ENCODE assay signal across 7 cellular contexts in the genomic region with DNA sequence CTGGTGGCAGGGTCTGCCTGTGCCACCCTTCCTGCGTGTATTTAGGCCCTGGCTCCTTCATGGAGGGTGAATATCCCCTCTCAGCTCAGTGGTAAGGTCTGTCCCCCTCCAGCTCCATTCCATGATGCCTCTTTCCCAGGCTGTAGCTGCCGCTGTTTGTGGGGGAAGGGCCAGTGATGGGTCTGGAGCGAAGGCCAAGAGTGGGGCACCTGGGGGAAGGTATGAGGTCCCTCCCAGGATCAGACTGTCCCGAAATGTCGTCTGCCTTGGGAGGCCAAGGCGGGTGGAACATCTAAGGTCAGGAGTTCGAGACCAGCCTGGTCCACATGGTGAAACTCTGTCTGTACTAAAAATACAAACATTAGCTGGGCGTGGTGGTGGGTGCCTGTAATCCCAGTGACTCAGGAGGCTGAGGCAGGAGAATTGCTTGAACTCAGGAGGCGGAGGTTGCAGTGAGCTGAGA. TPM values are rescaled to one million over a fixed set of nuclear protein-coding genes. Genes with fewer than 3 reads are reported as not detected.
A peak's percentile ranks its signal among the peaks of the same experiment; 100 is the strongest.
DNase-seq lines count a peak whose midpoint lies in the region; ATAC-seq, FAIRE-seq and TF ChIP-seq lines count a peak whose summit lies in the region.

No MANE protein-coding gene starts in this region.

- intact Hi-C loops in activated T-helper 2 cell treated with anti-CD3 and anti-CD28 coated beads, Interferon-gamma antibody, Interleukin-2, Interleukin-4, amounts not matched to agents 10 μg/mL and 5 μg/mL and 100 μg/mL, durations not matched to agents 14 hours and 24 hours and 36 hours (cut with micrococcal nuclease), result loop anchor here (1.0 kb wide), 1 partner anchor 8 kb away; a partner anchor contains a TSS

- no peak for DNase-seq in activated T-helper 2 cell treated with anti-CD3 and anti-CD28 coated beads, Interferon-gamma antibody, Interleukin-2, Interleukin-4, amounts not matched to agents 10 μg/mL and 5 μg/mL and 100 μg/mL, durations not matched to agents 14 hours and 24 hours and 36 hours (ENCODE audit: low spot score)
- DNase-seq in keratinocyte (ENCODE audit: low read depth, low spot score) (no peak), NCI-H2227 treated with DMSO at 0.1 percent for 48 hours (lab: John Stamatoyannopoulos, UW) (no peak)

- H3K9me3 ChIP-seq in HUES6 (ENCODE audit: control insufficient read depth, insufficient read depth, low read depth, low read length) (no peaks in the 10 kb centered on the region), keratinocyte (ENCODE audit: control insufficient read depth, low read depth, low read length) (no peaks in the 10 kb centered on the region), stomach smooth muscle (ENCODE audit: control insufficient read depth in 2 of 2, low read length in 2 of 2) (no peaks in the 10 kb centered on the region)

- H3K27me3 ChIP-seq in HUES6 (ENCODE audit: control insufficient read depth, insufficient read depth, low read length) (peaks cover 37% of the 10 kb centered on the region), keratinocyte (ENCODE audit: control insufficient read depth, extremely low read depth, insufficient read depth, low read length) (peaks cover 23% of the 10 kb centered on the region), stomach smooth muscle (ENCODE audit: control insufficient read depth in 1 of 2, insufficient read depth in 2 of 2, low read length in 2 of 2) (peaks cover 27 to 36% of the 10 kb centered on the region in 2 donors)

- FAIRE-seq in keratinocyte (lab: Jason Lieb, UNC), result no peak

- dilution Hi-C loops in keratinocyte (cut with MboI; ENCODE audit: extremely low pct_ligation_motif_present, low sequenced_read_pairs), result no loop called here

- H4K20me1 ChIP-seq in keratinocyte (ENCODE audit: control insufficient read depth, extremely low read depth, insufficient read depth, low read length), result peaks cover 2% of the 10 kb centered on the region

- H3K4me3 Mint-ChIP-seq in activated T-helper 2 cell treated with anti-CD3 and anti-CD28 coated beads, Interferon-gamma antibody, Interleukin-2, Interleukin-4, amounts not matched to agents 10 μg/mL and 5 μg/mL and 100 μg/mL, durations not matched to agents 14 hours and 24 hours and 36 hours (ENCODE audit: low read depth), result peak overlapping the region; percentile 68

- H3K4me2 ChIP-seq in keratinocyte (ENCODE audit: control insufficient read depth, extremely low read depth, insufficient read depth, low read depth, low read length), result peak overlapping the region; percentile 98

- H3K4me1 ChIP-seq in HUES6 (ENCODE audit: control insufficient read depth, insufficient read depth, low read length) (peaks cover 57% of the 10 kb centered on the region), keratinocyte (ENCODE audit: control insufficient read depth, extremely low read depth, insufficient read depth, low read length) (peaks cover 44% of the 10 kb centered on the region), stomach smooth muscle (ENCODE audit: control insufficient read depth, insufficient read depth, low read length) (peaks cover 63% of the 10 kb centered on the region)

- peaks cover 18% of the 10 kb centered on the region for H3K27me3 Mint-ChIP-seq in activated T-helper 2 cell treated with anti-CD3 and anti-CD28 coated beads, Interferon-gamma antibody, Interleukin-2, Interleukin-4, amounts not matched to agents 10 μg/mL and 5 μg/mL and 100 μg/mL, durations not matched to agents 14 hours and 24 hours and 36 hours (ENCODE audit: low read depth)

- H3K36me3 Mint-ChIP-seq in activated T-helper 2 cell treated with anti-CD3 and anti-CD28 coated beads, Interferon-gamma antibody, Interleukin-2, Interleukin-4, amounts not matched to agents 10 μg/mL and 5 μg/mL and 100 μg/mL, durations not matched to agents 14 hours and 24 hours and 36 hours (ENCODE audit: low read depth), result peaks cover 8% of the 10 kb centered on the region

- peaks cover 2% of the 10 kb centered on the region for H3K9me1 ChIP-seq in keratinocyte (ENCODE audit: control insufficient read depth, extremely low read depth, insufficient read depth, low read length)

- ATAC-seq in GM18858 (IDR thresholded peaks at IDR 0.05; ENCODE audit: unreplicated experiment), result no peak
- ATAC-seq in HG02870 (IDR thresholded peaks at IDR 0.05; ENCODE audit: unreplicated experiment), result no peak

- no peak for TF ChIP-seq CTCF in keratinocyte (optimal IDR thresholded peaks at IDR 0.05 in 1 of 3, IDR thresholded peaks at IDR 0.05 in 1 of 3, conservative IDR thresholded peaks at IDR 0.05 in 1 of 3; ENCODE audit: extremely low read depth in 1 of 3, insufficient read depth in 2 of 3, low read length in 3 of 3)

- H3K27ac ChIP-seq in HUES6 (ENCODE audit: low read depth, low read length) (no peak overlapping the region), keratinocyte (ENCODE audit: control insufficient read depth, insufficient read depth, low read length) (peak overlapping the region; percentile 94), stomach smooth muscle (ENCODE audit: low read length) (peak overlapping the region; percentile 88)

- no peaks in the 10 kb centered on the region for H3K9me3 Mint-ChIP-seq in activated T-helper 2 cell treated with anti-CD3 and anti-CD28 coated beads, Interferon-gamma antibody, Interleukin-2, Interleukin-4, amounts not matched to agents 10 μg/mL and 5 μg/mL and 100 μg/mL, durations not matched to agents 14 hours and 24 hours and 36 hours

- H3K79me2 ChIP-seq in keratinocyte (ENCODE audit: control insufficient read depth, insufficient read depth, low read length), result peaks cover 44% of the 10 kb centered on the region

- H3K36me3 ChIP-seq in HUES6 (ENCODE audit: control insufficient read depth, insufficient read depth, low read length) (peaks cover 22% of the 10 kb centered on the region), keratinocyte (ENCODE audit: control insufficient read depth in 2 of 2, extremely low read depth in 1 of 2, insufficient read depth in 2 of 2, low read length in 2 of 2) (peaks cover 12 to 20% of the 10 kb centered on the region in 2 experiments), stomach smooth muscle (ENCODE audit: control insufficient read depth in 2 of 2, insufficient read depth in 2 of 2, low read length in 2 of 2) (peaks cover 5 to 19% of the 10 kb centered on the region in 2 donors)

- H3K27ac Mint-ChIP-seq in activated T-helper 2 cell treated with anti-CD3 and anti-CD28 coated beads, Interferon-gamma antibody, Interleukin-2, Interleukin-4, amounts not matched to agents 10 μg/mL and 5 μg/mL and 100 μg/mL, durations not matched to agents 14 hours and 24 hours and 36 hours, result no peak overlapping the region

- H3K9ac ChIP-seq in HUES6 (ENCODE audit: low read length), result peak overlapping the region; percentile 70
- H3K9ac ChIP-seq in keratinocyte (ENCODE audit: control insufficient read depth, extremely low read depth, insufficient read depth, low read length), result peak overlapping the region; percentile 95
- peak overlapping the region; percentile 78 to 82 for H3K9ac ChIP-seq in stomach smooth muscle (ENCODE audit: low read length in 2 of 2)

- no peak overlapping the region for H2AFZ ChIP-seq in keratinocyte (ENCODE audit: control insufficient read depth, low read length)

- H3K4me3 ChIP-seq in HUES6 (ENCODE audit: low read depth, low read length) (peak overlapping the region; percentile 75), keratinocyte (ENCODE audit: control insufficient read depth in 2 of 3, extremely low read depth in 1 of 3, insufficient read depth in 2 of 3, low read depth in 1 of 3, low read length in 3 of 3) (peak overlapping the region; percentile 78 to 86 (median 84)), stomach smooth muscle (ENCODE audit: low read length in 2 of 2) (peak overlapping the region; percentile 78 to 81)

- peaks cover 10% of the 10 kb centered on the region for H3K4me1 Mint-ChIP-seq in activated T-helper 2 cell treated with anti-CD3 and anti-CD28 coated beads, Interferon-gamma antibody, Interleukin-2, Interleukin-4, amounts not matched to agents 10 μg/mL and 5 μg/mL and 100 μg/mL, durations not matched to agents 14 hours and 24 hours and 36 hours (ENCODE audit: low read depth)

RNA-seq across cellular contexts. Expression of a gene that starts 1.1 kb away (rescaled TPM):
- total RNA-seq in activated T-helper 2 cell treated with anti-CD3 and anti-CD28 coated beads, Interferon-gamma antibody, Interleukin-2, Interleukin-4, amounts not matched to agents 10 μg/mL and 5 μg/mL and 100 μg/mL, durations not matched to agents 14 hours and 24 hours and 36 hours, result 95.7 and 106 TPM in 2 replicates
- 434 to 997 TPM (median 500 TPM) in 3 replicates for polyA plus RNA-seq in keratinocyte
- 184 TPM for polyA plus RNA-seq in keratinocyte (2011; ENCODE audit: low read depth)
- 356 and 591 TPM in 2 replicates for polyA plus RNA-seq in keratinocyte (2011; cell fraction: cytosol; rRNA removed)
- 672 and 821 TPM in 2 replicates for polyA plus RNA-seq in keratinocyte (2011; cell fraction: nucleus; rRNA removed)
- polyA plus RNA-seq in keratinocyte (2012; ENCODE audit: low replicate concordance), result 312 and 611 TPM in 2 replicates
- 548 to 874 TPM (median 870 TPM) in 3 replicates for polyA minus RNA-seq in keratinocyte
- polyA minus RNA-seq in keratinocyte (2011; cell fraction: cytosol; rRNA and poly(A)+ RNA removed), result 641 TPM
- 486 and 491 TPM in 2 replicates for polyA minus RNA-seq in keratinocyte (2011; cell fraction: nucleus; rRNA and poly(A)+ RNA removed)

RNA-seq across cellular contexts. Expression of a gene that starts 6.2 kb away (rescaled TPM):
- total RNA-seq in activated T-helper 2 cell treated with anti-CD3 and anti-CD28 coated beads, Interferon-gamma antibody, Interleukin-2, Interleukin-4, amounts not matched to agents 10 μg/mL and 5 μg/mL and 100 μg/mL, durations not matched to agents 14 hours and 24 hours and 36 hours, result 4.9 and 5.1 TPM in 2 replicates
- 0.17 to 1.1 TPM (median 0.34 TPM) in 3 replicates for polyA plus RNA-seq in keratinocyte
- 0.15 TPM for polyA plus RNA-seq in keratinocyte (2011; ENCODE audit: low read depth)
- polyA plus RNA-seq in keratinocyte (2011; cell fraction: cytosol; rRNA removed), result 0.22 and 0.62 TPM in 2 replicates
- polyA plus RNA-seq in keratinocyte (2011; cell fraction: nucleus; rRNA removed), result 0.47 and 0.84 TPM in 2 replicates
- 0.31 and 0.87 TPM in 2 replicates for polyA plus RNA-seq in keratinocyte (2012; ENCODE audit: low replicate concordance)
- 0.20 TPM in 1 of 3 replicates, not detected in the others for polyA minus RNA-seq in keratinocyte
- polyA minus RNA-seq in keratinocyte (2011; cell fraction: cytosol; rRNA and poly(A)+ RNA removed), result 3.1 TPM
- polyA minus RNA-seq in keratinocyte (2011; cell fraction: nucleus; rRNA and poly(A)+ RNA removed), result not detected in 2 replicates

RNA-seq across cellular contexts. Expression of a gene that starts 8.4 kb away (rescaled TPM):
- total RNA-seq in activated T-helper 2 cell treated with anti-CD3 and anti-CD28 coated beads, Interferon-gamma antibody, Interleukin-2, Interleukin-4, amounts not matched to agents 10 μg/mL and 5 μg/mL and 100 μg/mL, durations not matched to agents 14 hours and 24 hours and 36 hours, result 101 and 111 TPM in 2 replicates
- polyA plus RNA-seq in keratinocyte, result 145 to 308 TPM (median 245 TPM) in 3 replicates
- 53.9 TPM for polyA plus RNA-seq in keratinocyte (2011; ENCODE audit: low read depth)
- polyA plus RNA-seq in keratinocyte (2011; cell fraction: cytosol; rRNA removed), result 254 and 686 TPM in 2 replicates
- polyA plus RNA-seq in keratinocyte (2011; cell fraction: nucleus; rRNA removed), result 57.9 and 117 TPM in 2 replicates
- 439 and 595 TPM in 2 replicates for polyA plus RNA-seq in keratinocyte (2012; ENCODE audit: low replicate concordance)
- 169 to 422 TPM (median 281 TPM) in 3 replicates for polyA minus RNA-seq in keratinocyte
- 635 TPM for polyA minus RNA-seq in keratinocyte (2011; cell fraction: cytosol; rRNA and poly(A)+ RNA removed)
- 83.4 and 100 TPM in 2 replicates for polyA minus RNA-seq in keratinocyte (2011; cell fraction: nucleus; rRNA and poly(A)+ RNA removed)

RNA-seq across cellular contexts. Expression of a gene that starts 8.8 kb away (rescaled TPM):
- 15.8 and 16.9 TPM in 2 replicates for total RNA-seq in activated T-helper 2 cell treated with anti-CD3 and anti-CD28 coated beads, Interferon-gamma antibody, Interleukin-2, Interleukin-4, amounts not matched to agents 10 μg/mL and 5 μg/mL and 100 μg/mL, durations not matched to agents 14 hours and 24 hours and 36 hours
- 42.1 to 73.0 TPM (median 70.8 TPM) in 3 replicates for polyA plus RNA-seq in keratinocyte
- 14.6 TPM for polyA plus RNA-seq in keratinocyte (2011; ENCODE audit: low read depth)
- polyA plus RNA-seq in keratinocyte (2011; cell fraction: cytosol; rRNA removed), result 25.9 and 74.4 TPM in 2 replicates
- 97.5 and 133 TPM in 2 replicates for polyA plus RNA-seq in keratinocyte (2011; cell fraction: nucleus; rRNA removed)
- 53.2 and 84.1 TPM in 2 replicates for polyA plus RNA-seq in keratinocyte (2012; ENCODE audit: low replicate concordance)
- polyA minus RNA-seq in keratinocyte, result 45.2 to 67.9 TPM (median 59.9 TPM) in 3 replicates
- 67.5 TPM for polyA minus RNA-seq in keratinocyte (2011; cell fraction: cytosol; rRNA and poly(A)+ RNA removed)
- 28.2 and 31.7 TPM in 2 replicates for polyA minus RNA-seq in keratinocyte (2011; cell fraction: nucleus; rRNA and poly(A)+ RNA removed)

RNA-seq across cellular contexts. Expression of a gene that starts 15.2 kb away (rescaled TPM):
- 56.1 and 59.8 TPM in 2 replicates for total RNA-seq in activated T-helper 2 cell treated with anti-CD3 and anti-CD28 coated beads, Interferon-gamma antibody, Interleukin-2, Interleukin-4, amounts not matched to agents 10 μg/mL and 5 μg/mL and 100 μg/mL, durations not matched to agents 14 hours and 24 hours and 36 hours
- polyA plus RNA-seq in keratinocyte, result 5.3 to 14.3 TPM (median 10.2 TPM) in 3 replicates
- 7.8 TPM for polyA plus RNA-seq in keratinocyte (2011; ENCODE audit: low read depth)
- 7.5 and 14.2 TPM in 2 replicates for polyA plus RNA-seq in keratinocyte (2011; cell fraction: cytosol; rRNA removed)
- polyA plus RNA-seq in keratinocyte (2011; cell fraction: nucleus; rRNA removed), result 62.4 and 82.8 TPM in 2 replicates
- 23.7 and 65.0 TPM in 2 replicates for polyA plus RNA-seq in keratinocyte (2012; ENCODE audit: low replicate concordance)
- 14.7 to 28.3 TPM (median 22.9 TPM) in 3 replicates for polyA minus RNA-seq in keratinocyte
- 16.7 TPM for polyA minus RNA-seq in keratinocyte (2011; cell fraction: cytosol; rRNA and poly(A)+ RNA removed)
- polyA minus RNA-seq in keratinocyte (2011; cell fraction: nucleus; rRNA and poly(A)+ RNA removed), result 29.9 and 33.8 TPM in 2 replicates
